Comparison of ENCODE assay signal across 9 cellular contexts in the genomic region with DNA sequence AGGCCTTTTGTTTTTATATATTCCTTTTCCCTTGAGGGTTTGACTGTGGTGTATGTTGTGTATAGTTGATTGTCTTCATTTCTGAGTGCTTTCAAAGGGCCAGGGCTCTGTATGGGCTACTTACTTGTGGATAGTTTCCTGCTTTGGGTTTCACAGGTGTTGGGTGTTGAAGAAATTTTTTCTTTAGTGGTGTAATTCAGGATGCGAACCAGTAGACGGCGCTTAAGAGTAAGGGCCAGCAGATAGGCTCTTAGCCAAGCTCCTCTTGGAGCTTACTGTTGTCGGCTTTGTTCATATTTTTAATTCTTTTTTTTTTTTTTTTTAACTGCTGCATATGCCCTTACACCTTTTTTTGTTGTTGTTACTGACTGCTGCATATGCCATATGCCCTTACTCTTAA.
DNase-seq lines count a peak whose midpoint lies in the region; ATAC-seq and TF ChIP-seq lines count a peak whose summit lies in the region.
"Had no signal": no experiment of that assay in that cellular context is flagged by ENCODE, and none has a peak within 500 bp of the region (broad histone marks: within the 10 kb centered on the region; RNA-seq: fewer than 3 reads in every experiment).

No MANE protein-coding gene starts in this region.

- no peak overlapping the region for H3K4me2 ChIP-seq in neuronal stem cell (ENCODE audit: insufficient read depth, low read length, poor library complexity, severe bottlenecking)

- DNase-seq in EL, result peak; percentile 7
- DNase-seq in HFF-Myc (ENCODE audit: extremely low read depth, low read depth), result peak; percentile 3
- peak; percentile 15 for DNase-seq in Panc1 (ENCODE audit: low read depth, low spot score)
- DNase-seq in iPS-NIHi11 (ENCODE audit: low spot score), result peak; percentile 60
- no peak for DNase-seq in left cardiac atrium
- DNase-seq in neuronal stem cell (ENCODE audit: low spot score), result no peak
- DNase-seq in DMS79 (lab: John Stamatoyannopoulos, UW), result no peak
- DNase-seq in AG20443 (ENCODE audit: low spot score), result no peak
- DNase-seq: activated CD4-positive, alpha-beta T cell treated with anti-CD3 and anti-CD28 coated beads, Interleukin-2, amount 50 U/mL, for 4 hours had no signal

- no peak overlapping the region for H2BK15ac ChIP-seq in neuronal stem cell (ENCODE audit: low read length)

- H4K91ac ChIP-seq in neuronal stem cell (ENCODE audit: low read depth, low read length, poor library complexity), result no peak overlapping the region

- H3K23ac ChIP-seq in neuronal stem cell (ENCODE audit: low read depth, low read length, poor library complexity), result no peak overlapping the region

- no CpG with 5 or more reads among the region's 4 CpGs for WGBS in neuronal stem cell (ENCODE audit: extremely low coverage in 2 of 2, insufficient read length in 2 of 2, insufficient replicate concordance in 1 of 2), 2 donors

- H3K4me3 ChIP-seq in HFF-Myc (replicated peaks; ENCODE audit: low read depth, low read length), result no peak overlapping the region
- no peak overlapping the region for H3K4me3 ChIP-seq in Panc1 (ENCODE audit: low read depth in 2 of 2, low read length in 2 of 2)
- H3K4me3 ChIP-seq in neuronal stem cell (ENCODE audit: low read length in 2 of 2), result no peak overlapping the region

- H3K27ac ChIP-seq in Panc1 (ENCODE audit: low read length), result no peak overlapping the region
- no peak overlapping the region for H3K27ac ChIP-seq in neuronal stem cell (replicated peaks; ENCODE audit: low read length)

- CTCF ChIA-PET in Panc1 (lab: Charles Lee), result interaction anchor here (0.5 kb wide), 1 partner anchor 631 kb away, joined by 7 read pairs; no protein-coding TSS in a partner anchor

- intact Hi-C loops in Panc1 (cut with micrococcal nuclease; ENCODE audit: unreplicated experiment), result no loop called here
- intact Hi-C loops in left cardiac atrium (cut with DNase I), result no loop called here

- in situ Hi-C loops in Panc1 (cut with HindIII; ENCODE audit: low pct_unique_long_range_greater_than_20kb, low sequenced_read_pairs), result no loop called here

- H2AK5ac ChIP-seq in neuronal stem cell (ENCODE audit: low read depth, low read length), result no peak overlapping the region

- H2BK5ac ChIP-seq in neuronal stem cell (ENCODE audit: low read length), result no peak overlapping the region

- no peak overlapping the region for H4K8ac ChIP-seq in neuronal stem cell (ENCODE audit: low read depth, low read length)

- H3K27me3 ChIP-seq in Panc1 (ENCODE audit: control insufficient read depth, insufficient read depth, low read length) (no peaks in the 10 kb centered on the region), neuronal stem cell (ENCODE audit: control insufficient read depth in 3 of 3, insufficient read depth in 3 of 3, low read depth in 1 of 3, low read length in 3 of 3) (no peaks in the 10 kb centered on the region)

- no peak overlapping the region for H3K18ac ChIP-seq in neuronal stem cell (ENCODE audit: low read length)

- H3K9me3 ChIP-seq in Panc1 (ENCODE audit: control insufficient read depth, insufficient read depth, low read depth, low read length) (no peaks in the 10 kb centered on the region), neuronal stem cell (replicated peaks in 1 of 2; ENCODE audit: control insufficient read depth in 2 of 2, insufficient read depth in 1 of 2, low read depth in 1 of 2, low read length in 2 of 2) (peaks cover 4 to 18% of the 10 kb centered on the region in 2 donors)

- H3K9ac ChIP-seq in neuronal stem cell (ENCODE audit: low read depth, low read length, poor library complexity), result no peak overlapping the region

- H3K36me3 ChIP-seq in Panc1 (ENCODE audit: control insufficient read depth, insufficient read depth, low read length) (no peaks in the 10 kb centered on the region), neuronal stem cell (replicated peaks in 1 of 2; ENCODE audit: control insufficient read depth in 2 of 2, insufficient read depth in 2 of 2, low read length in 2 of 2) (no peaks in the 10 kb centered on the region)

- TF ChIP-seq CTCF in HFF-Myc (IDR thresholded peaks at IDR 0.05; ENCODE audit: low read depth, low read length, missing control alignments) (peak; percentile 74), Panc1 (IDR thresholded peaks at IDR 0.05) (peak; percentile 68)

- no peak overlapping the region for H3K4ac ChIP-seq in neuronal stem cell (ENCODE audit: low read length)

- POLR2A ChIA-PET in Panc1 (lab: Charles Lee), result no interaction called here

- H2AFZ ChIP-seq in neuronal stem cell (ENCODE audit: low read length), result no peak overlapping the region

- no peak for ATAC-seq in Panc1
- no peak for ATAC-seq in left cardiac atrium

- H3K14ac ChIP-seq in neuronal stem cell (ENCODE audit: low read length), result no peak overlapping the region

- no peak overlapping the region for H2BK12ac ChIP-seq in neuronal stem cell (ENCODE audit: low read length)

- H3K4me1 ChIP-seq in Panc1 (ENCODE audit: control insufficient read depth, insufficient read depth, low read length), result no peaks in the 10 kb centered on the region
- no peaks in the 10 kb centered on the region for H3K4me1 ChIP-seq in neuronal stem cell (ENCODE audit: control insufficient read depth in 2 of 2, insufficient read depth in 1 of 2, low read depth in 1 of 2, low read length in 2 of 2)

- H3K79me1 ChIP-seq in neuronal stem cell (ENCODE audit: low read depth, low read length), result no peaks in the 10 kb centered on the region

- H2BK120ac ChIP-seq in neuronal stem cell (ENCODE audit: low read depth, low read length), result no peak overlapping the region

- no TSS peak for BruUV-seq in Panc1 (replicated peaks; lab: Mats Ljungman, UMichigan)

Comparison
In these comparisons a context has a peak if more than half of its experiments do, and no peak if none do; other contexts are left out.
1. DNase-seq: peak in EL (single experiment), HFF-Myc (single experiment), Panc1 (single experiment) and iPS-NIHi11 (single experiment); none in left cardiac atrium (single experiment), neuronal stem cell (single experiment), DMS79 (single experiment) and AG20443 (single experiment).